Comparison of ENCODE assay signal across 1 cellular context in genomic region chr7:29230871-29231345, GRCh38.
TF ChIP-seq lines count a peak whose summit lies in the region.

No MANE protein-coding gene starts in this region.

TF ChIP-seq in HepG2, 621 proteins besides CTCF, POLR2A, EP300 and RAD21 (continued from another document and continues in another):
- no peak for TF ChIP-seq ZNF740 (CRISPR knock-in tag; IDR thresholded peaks at IDR 0.05)
- no peak for TF ChIP-seq STAT6 (CRISPR knock-in tag; IDR thresholded peaks at IDR 0.05; ENCODE audit: borderline replicate concordance)
- TF ChIP-seq MYC (CRISPR knock-in tag; IDR thresholded peaks at IDR 0.05; ENCODE audit: borderline replicate concordance): peak; percentile 31; the same call in 1 of the 2 replicates
- peak; percentile 87 for TF ChIP-seq ZMYM4 (CRISPR knock-in tag; IDR thresholded peaks at IDR 0.05)
- TF ChIP-seq ZNF619 (CRISPR knock-in tag; IDR thresholded peaks at IDR 0.05): no peak
- no peak for TF ChIP-seq NFATC3 (CRISPR knock-in tag; IDR thresholded peaks at IDR 0.05)
- TF ChIP-seq ELF4 (CRISPR knock-in tag; IDR thresholded peaks at IDR 0.05; ENCODE audit: borderline replicate concordance): 0 out of 2 replicates have a peak, but pooled peaks have one; percentile 47
- TF ChIP-seq ZBTB42 (CRISPR knock-in tag; IDR thresholded peaks at IDR 0.05): no peak
- TF ChIP-seq E2F1 (CRISPR knock-in tag; IDR thresholded peaks at IDR 0.05): 0 out of 2 replicates have a peak, but pooled peaks have one; percentile 34
- TF ChIP-seq REPIN1 (CRISPR knock-in tag; IDR thresholded peaks at IDR 0.05; ENCODE audit: borderline replicate concordance, low read depth): peak; percentile 74; the same call in 1 of the 2 replicates
- no peak for TF ChIP-seq SIN3A (IDR thresholded peaks at IDR 0.05; ENCODE audit: borderline replicate concordance, low read depth, low read length)
- no peak for TF ChIP-seq FIP1L1 (IDR thresholded peaks at IDR 0.05; ENCODE audit: borderline replicate concordance, insufficient read depth, low read depth, low read length)
- TF ChIP-seq ZIK1 (CRISPR knock-in tag; IDR thresholded peaks at IDR 0.05; ENCODE audit: borderline replicate concordance, low read depth): no peak
- peak; percentile 88 for TF ChIP-seq PITX1 (CRISPR knock-in tag; IDR thresholded peaks at IDR 0.05)
- TF ChIP-seq KIAA2018 (CRISPR knock-in tag; IDR thresholded peaks at IDR 0.05; ENCODE audit: borderline replicate concordance): no peak
- TF ChIP-seq ZGPAT (CRISPR knock-in tag; IDR thresholded peaks at IDR 0.05): peak; percentile 74
- no peak for TF ChIP-seq SRSF1 (optimal IDR thresholded peaks at IDR 0.05; ENCODE audit: low read depth, low read length)
- no peak for TF ChIP-seq ZUFSP (CRISPR knock-in tag; IDR thresholded peaks at IDR 0.05; ENCODE audit: borderline replicate concordance)
- TF ChIP-seq NCOA1 (CRISPR knock-in tag; IDR thresholded peaks at IDR 0.05): no peak
- TF ChIP-seq SNRNP70 (IDR thresholded peaks at IDR 0.05; ENCODE audit: low read depth, low read length): no peak
- peak; percentile 78 for TF ChIP-seq ZNF772 (CRISPR knock-in tag; IDR thresholded peaks at IDR 0.05)
- no peak for TF ChIP-seq GMEB2 (CRISPR knock-in tag; IDR thresholded peaks at IDR 0.05; ENCODE audit: low read depth)
- TF ChIP-seq FUBP1 (CRISPR knock-in tag; IDR thresholded peaks at IDR 0.05; ENCODE audit: borderline replicate concordance): no peak
- TF ChIP-seq SUZ12 (IDR thresholded peaks at IDR 0.05; ENCODE audit: low read depth, low read length): no peak
- TF ChIP-seq ZMAT3 (CRISPR knock-in tag; conservative IDR thresholded peaks at IDR 0.05): no peak
- no peak for TF ChIP-seq ZNF180 (CRISPR knock-in tag; IDR thresholded peaks at IDR 0.05; ENCODE audit: borderline replicate concordance, low read depth)
- no peak for TF ChIP-seq DNMT1 (CRISPR knock-in tag; IDR thresholded peaks at IDR 0.05)
- no peak for TF ChIP-seq ZBTB33 (CRISPR knock-in tag; IDR thresholded peaks at IDR 0.05)
- TF ChIP-seq TP53 (CRISPR knock-in tag; conservative IDR thresholded peaks at IDR 0.05): no peak
- no peak for TF ChIP-seq TFDP2 (CRISPR knock-in tag; IDR thresholded peaks at IDR 0.05)
- peak; percentile 97 for TF ChIP-seq CEBPB (IDR thresholded peaks at IDR 0.05; ENCODE audit: borderline replicate concordance, low read depth, low read length)
- TF ChIP-seq NFYB (CRISPR knock-in tag; IDR thresholded peaks at IDR 0.05): no peak
- no peak for TF ChIP-seq MED8 (CRISPR knock-in tag; IDR thresholded peaks at IDR 0.05; ENCODE audit: insufficient replicate concordance)
- no peak for TF ChIP-seq HDAC6 (IDR thresholded peaks at IDR 0.05; ENCODE audit: low read depth, low read length)
- peak; percentile 90 for TF ChIP-seq ZNF264 (CRISPR knock-in tag; IDR thresholded peaks at IDR 0.05)
- TF ChIP-seq HNRNPUL1 (IDR thresholded peaks at IDR 0.05; ENCODE audit: low read depth, low read length): no peak
